In the genomic region with DNA sequence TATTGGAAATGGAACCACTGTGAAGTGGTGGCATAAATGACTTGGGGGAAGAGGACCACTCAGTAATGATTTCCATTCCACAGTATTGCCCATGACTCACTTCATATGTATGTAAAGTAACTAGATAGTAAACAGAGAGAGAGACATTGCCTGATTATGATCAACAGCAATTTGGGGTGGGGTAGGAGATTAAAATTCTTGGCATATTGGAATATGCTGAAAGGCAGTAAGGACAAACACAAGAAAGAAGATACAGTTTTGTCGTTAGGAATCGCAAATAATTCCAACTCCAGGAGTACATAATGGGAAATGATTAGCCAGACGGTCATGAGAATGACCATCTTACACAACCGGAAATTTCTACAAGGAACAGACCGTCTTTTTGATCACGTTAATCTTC, we compare ENCODE assay signal across 9 cellular contexts. TPM values are rescaled to one million over a fixed set of nuclear protein-coding genes. Genes with fewer than 3 reads are reported as not detected.
DNase-seq lines count a peak whose midpoint lies in the region; ATAC-seq, FAIRE-seq and TF ChIP-seq lines count a peak whose summit lies in the region.
"Had no signal": no experiment of that assay in that cellular context is flagged by ENCODE, and none has a peak within 500 bp of the region (broad histone marks: within the 10 kb centered on the region; RNA-seq: fewer than 3 reads in every experiment).

No MANE protein-coding gene starts in this region.

- peak overlapping the region in 2 of 4 donors; percentile 22 to 47 for H3K4me3 Mint-ChIP-seq in CD4-positive, CD25-positive, alpha-beta regulatory T cell
- H3K4me3 Mint-ChIP-seq in activated naive CD8-positive, alpha-beta T cell treated with anti-CD3 and anti-CD28 coated beads, Interleukin-2, amount 10 ng/mL, durations not matched to agents 7 days and 5 days, result no peak overlapping the region
- no peak overlapping the region for H3K4me3 Mint-ChIP-seq in mesothelial cell of epicardium

- peaks cover 11 to 35% (median 30%) of the 10 kb centered on the region in 4 donors for H3K4me1 Mint-ChIP-seq in CD4-positive, CD25-positive, alpha-beta regulatory T cell
- H3K4me1 Mint-ChIP-seq in activated naive CD8-positive, alpha-beta T cell treated with anti-CD3 and anti-CD28 coated beads, Interleukin-2, amount 10 ng/mL, durations not matched to agents 7 days and 5 days, result peaks cover 23% of the 10 kb centered on the region
- peaks cover 45% of the 10 kb centered on the region for H3K4me1 Mint-ChIP-seq in mesothelial cell of epicardium

- peak overlapping the region in 2 of 3 donors; percentile 18 to 97 for H3K27ac Mint-ChIP-seq in CD4-positive, CD25-positive, alpha-beta regulatory T cell
- H3K27ac Mint-ChIP-seq in activated naive CD8-positive, alpha-beta T cell treated with anti-CD3 and anti-CD28 coated beads, Interleukin-2, amount 10 ng/mL, durations not matched to agents 7 days and 5 days, result peak overlapping the region; percentile 1
- H3K27ac Mint-ChIP-seq in mesothelial cell of epicardium, result peak overlapping the region; percentile 98

- DNase-seq in CD4-positive, CD25-positive, alpha-beta regulatory T cell, result no peak
- DNase-seq in activated naive CD8-positive, alpha-beta T cell treated with anti-CD3 and anti-CD28 coated beads, Interleukin-2, amount 10 ng/mL, durations not matched to agents 7 days and 5 days, result no peak
- no peak for DNase-seq in mesothelial cell of epicardium (ENCODE audit: low spot score in 2 of 2, unreplicated experiment in 2 of 2)
- no peak for DNase-seq in NCI-H2081 treated with DMSO at 0.1 percent for 48 hours (lab: John Stamatoyannopoulos, UW)
- no peak for DNase-seq in DMS153 treated with DMSO at 0.1 percent for 48 hours (lab: John Stamatoyannopoulos, UW; ENCODE audit: unreplicated experiment)
- no peak for DNase-seq in stimulated activated CD4-positive, alpha-beta T cell treated with anti-CD3 and anti-CD28 coated beads, Interleukin-2, amount 100 ng/mL, for 24 hours
- no peak for DNase-seq in GM12892 (ENCODE audit: insufficient read length)
- DNase-seq: left cardiac atrium had no signal

- no peaks in the 10 kb centered on the region for H3K27me3 Mint-ChIP-seq in CD4-positive, CD25-positive, alpha-beta regulatory T cell
- H3K27me3 Mint-ChIP-seq in activated naive CD8-positive, alpha-beta T cell treated with anti-CD3 and anti-CD28 coated beads, Interleukin-2, amount 10 ng/mL, durations not matched to agents 7 days and 5 days, result no peaks in the 10 kb centered on the region
- no peaks in the 10 kb centered on the region for H3K27me3 Mint-ChIP-seq in mesothelial cell of epicardium (ENCODE audit: low read depth)

- ATAC-seq in CD4-positive, CD25-positive, alpha-beta regulatory T cell (ENCODE audit: low read depth in 2 of 2), result no peak
- ATAC-seq in activated naive CD8-positive, alpha-beta T cell treated with anti-CD3 and anti-CD28 coated beads, Interleukin-2, amount 10 ng/mL, durations not matched to agents 7 days and 5 days (ENCODE audit: low read depth), result no peak
- ATAC-seq: left cardiac atrium had no signal

- H3K36me3 Mint-ChIP-seq in CD4-positive, CD25-positive, alpha-beta regulatory T cell, result no peaks in the 10 kb centered on the region
- peaks cover 7% of the 10 kb centered on the region for H3K36me3 Mint-ChIP-seq in activated naive CD8-positive, alpha-beta T cell treated with anti-CD3 and anti-CD28 coated beads, Interleukin-2, amount 10 ng/mL, durations not matched to agents 7 days and 5 days
- H3K36me3 Mint-ChIP-seq in mesothelial cell of epicardium, result no peaks in the 10 kb centered on the region

- no peak for FAIRE-seq in GM12892 (lab: Jason Lieb, UNC)

- no peak overlapping the region for H3K9ac ChIP-seq in HUES48 (ENCODE audit: low read depth, low read length)

- no peaks in the 10 kb centered on the region for H3K9me3 ChIP-seq in CD4-positive, CD25-positive, alpha-beta regulatory T cell (ENCODE audit: control insufficient read depth in 2 of 2, low read length in 2 of 2)
- no peaks in the 10 kb centered on the region for H3K9me3 ChIP-seq in HUES48 (ENCODE audit: control insufficient read depth, insufficient read depth, low read length)

- H3K4me1 ChIP-seq in CD4-positive, CD25-positive, alpha-beta regulatory T cell (ENCODE audit: control insufficient read depth, insufficient read depth, low read length, poor library complexity, severe bottlenecking), result peaks cover 12% of the 10 kb centered on the region
- H3K4me1 ChIP-seq in HUES48 (ENCODE audit: control insufficient read depth, insufficient read depth, low read length), result peaks cover 28% of the 10 kb centered on the region

- POLR2A ChIA-PET in activated naive CD8-positive, alpha-beta T cell treated with anti-CD3 and anti-CD28 coated beads, Interleukin-2, amount 10 ng/mL, durations not matched to agents 7 days and 5 days (lab: Charles Lee), result interaction anchor here (2.2 to 3.0 kb wide), 3 partner anchors 169 to 250 kb away, joined by 13 to 34 read pairs (median 30); a partner anchor contains a TSS

- TF ChIP-seq CTCF in mesothelial cell of epicardium (IDR thresholded peaks at IDR 0.05; ENCODE audit: unreplicated experiment), result no peak

- H3K36me3 ChIP-seq in CD4-positive, CD25-positive, alpha-beta regulatory T cell (ENCODE audit: control insufficient read depth, insufficient read depth, low read length), result no peaks in the 10 kb centered on the region
- peaks cover 16% of the 10 kb centered on the region for H3K36me3 ChIP-seq in HUES48 (ENCODE audit: control insufficient read depth, insufficient read depth, low read length)

- H3K9me3 Mint-ChIP-seq in CD4-positive, CD25-positive, alpha-beta regulatory T cell, result peaks cover 0 to 2% (median 0%) of the 10 kb centered on the region in 7 donors
- H3K9me3 Mint-ChIP-seq in activated naive CD8-positive, alpha-beta T cell treated with anti-CD3 and anti-CD28 coated beads, Interleukin-2, amount 10 ng/mL, durations not matched to agents 7 days and 5 days, result no peaks in the 10 kb centered on the region
- peaks cover 7% of the 10 kb centered on the region for H3K9me3 Mint-ChIP-seq in mesothelial cell of epicardium

- no peak overlapping the region for H3K4me3 ChIP-seq in CD4-positive, CD25-positive, alpha-beta regulatory T cell (ENCODE audit: low read depth, low read length)
- H3K4me3 ChIP-seq in HUES48 (ENCODE audit: low read depth, low read length), result no peak overlapping the region

- no peak overlapping the region for H3K27ac ChIP-seq in CD4-positive, CD25-positive, alpha-beta regulatory T cell (ENCODE audit: insufficient read depth, low read length, poor library complexity, severe bottlenecking)
- H3K27ac ChIP-seq in HUES48 (ENCODE audit: low read depth, low read length), result peak overlapping the region; percentile 89

- H3K27me3 ChIP-seq in CD4-positive, CD25-positive, alpha-beta regulatory T cell (ENCODE audit: control insufficient read depth, insufficient read depth, low read length), result no peaks in the 10 kb centered on the region
- H3K27me3 ChIP-seq in HUES48 (ENCODE audit: control insufficient read depth, insufficient read depth, low read length), result no peaks in the 10 kb centered on the region

- TF ChIP-seq POLR2A in GM12892 (IDR thresholded peaks at IDR 0.05; ENCODE audit: low read depth, low read length), result no peak

RNA-seq across cellular contexts. Expression of a gene that starts 1.5 kb away (rescaled TPM):
- total RNA-seq in CD4-positive, CD25-positive, alpha-beta regulatory T cell, result 58.9 TPM
- 10 to 100 TPM in 1 of 4 donors, 1 to 10 TPM in 3; 5.4 to 11.8 (median 7.3) TPM for polyA plus RNA-seq in CD4-positive, CD25-positive, alpha-beta regulatory T cell
- total RNA-seq in activated naive CD8-positive, alpha-beta T cell treated with anti-CD3 and anti-CD28 coated beads, Interleukin-2, amount 10 ng/mL, durations not matched to agents 7 days and 5 days, result 10 to 100 TPM; 46.9 to 51.8 TPM
- total RNA-seq in mesothelial cell of epicardium, result 129 to 131 TPM (median 130 TPM) in 3 replicates
- polyA plus RNA-seq in GM12892 (2012; ENCODE audit: missing spikeins), result 68.2 TPM

Comparison
In these comparisons a context has a peak if more than half of its experiments do, and no peak if none do; other contexts are left out.
1. H3K27ac Mint-ChIP-seq: peak in every context shown above with its lines; median percentile 98 in mesothelial cell of epicardium; 58 in CD4-positive, CD25-positive, alpha-beta regulatory T cell; 1 in activated naive CD8-positive, alpha-beta T cell treated with anti-CD3 and anti-CD28 coated beads, Interleukin-2, amount 10 ng/mL, durations not matched to agents 7 days and 5 days.